In the genomic region with DNA sequence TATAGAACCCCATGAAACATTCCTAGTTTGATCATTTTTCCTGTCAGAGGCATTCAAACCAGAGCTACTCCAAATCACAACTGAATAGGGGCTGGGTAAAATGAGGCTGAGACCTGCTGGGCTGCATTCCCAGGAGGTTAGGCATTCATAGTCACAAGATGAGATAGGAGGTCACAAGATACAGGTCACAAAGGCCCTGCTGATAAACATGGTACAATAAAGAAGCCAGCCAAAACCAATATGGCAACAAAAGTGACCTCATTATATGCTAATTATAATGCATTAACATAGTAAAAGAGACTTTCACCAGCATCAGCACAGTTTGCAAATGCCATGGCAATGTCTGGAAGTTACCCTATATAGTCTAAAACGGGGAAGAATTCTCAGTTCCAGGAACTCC, we compare ENCODE assay signal across 14 cellular contexts. TPM values are rescaled to one million over a fixed set of nuclear protein-coding genes. Genes with fewer than 3 reads are reported as not detected.
"Had no signal": no experiment of that assay in that cellular context is flagged by ENCODE, and none has a peak within 500 bp of the region (broad histone marks: within the 10 kb centered on the region; RNA-seq: fewer than 3 reads in every experiment).

No MANE protein-coding gene starts in this region.

- H3K4me1 Mint-ChIP-seq: activated CD4-positive, alpha-beta memory T cell treated with anti-CD3 and anti-CD28 coated beads, Interleukin-2, amount 10 ng/mL, durations not matched to agents 7 days and 5 days; activated CD4-positive, alpha-beta T cell treated with anti-CD3 and anti-CD28 coated beads for 36 hours; activated naive CD8-positive, alpha-beta T cell treated with anti-CD3 and anti-CD28 coated beads, Interleukin-2, amount 10 ng/mL, durations not matched to agents 7 days and 5 days had no signal

- DNase-seq: activated CD4-positive, alpha-beta memory T cell treated with anti-CD3 and anti-CD28 coated beads, Interleukin-2, amount 10 ng/mL, durations not matched to agents 7 days and 5 days; activated CD4-positive, alpha-beta T cell treated with anti-CD3 and anti-CD28 coated beads for 36 hours; activated gamma-delta T cell treated with Interleukin-2 at 50 U/mL for 16 hours; activated naive CD8-positive, alpha-beta T cell treated with anti-CD3 and anti-CD28 coated beads, Interleukin-2, amount 10 ng/mL, durations not matched to agents 7 days and 5 days; activated T-cell treated with anti-CD3 and anti-CD28 coated beads, Interleukin-2, amount 50 U/mL, for 48 hours; aorta; esophagus squamous epithelium; foreskin fibroblast; head of caudate nucleus; stimulated activated CD4-positive, alpha-beta T cell treated with anti-CD3 and anti-CD28 coated beads, Interleukin-4, amount 100 ng/mL, for 4 hours; stomach; T-helper 9 cell had no signal

- H3K4me3 ChIP-seq: esophagus squamous epithelium, stomach, thoracic aorta, vagina had no signal

- H3K9me3 ChIP-seq: esophagus squamous epithelium, stomach, thoracic aorta, vagina had no signal

- H3K27ac Mint-ChIP-seq: activated CD4-positive, alpha-beta memory T cell treated with anti-CD3 and anti-CD28 coated beads, Interleukin-2, amount 10 ng/mL, durations not matched to agents 7 days and 5 days; activated CD4-positive, alpha-beta T cell treated with anti-CD3 and anti-CD28 coated beads for 36 hours; activated naive CD8-positive, alpha-beta T cell treated with anti-CD3 and anti-CD28 coated beads, Interleukin-2, amount 10 ng/mL, durations not matched to agents 7 days and 5 days had no signal

- H3K4me3 Mint-ChIP-seq: activated CD4-positive, alpha-beta memory T cell treated with anti-CD3 and anti-CD28 coated beads, Interleukin-2, amount 10 ng/mL, durations not matched to agents 7 days and 5 days; activated CD4-positive, alpha-beta T cell treated with anti-CD3 and anti-CD28 coated beads for 36 hours; activated naive CD8-positive, alpha-beta T cell treated with anti-CD3 and anti-CD28 coated beads, Interleukin-2, amount 10 ng/mL, durations not matched to agents 7 days and 5 days had no signal

- H3K36me3 Mint-ChIP-seq: activated naive CD8-positive, alpha-beta T cell treated with anti-CD3 and anti-CD28 coated beads, Interleukin-2, amount 10 ng/mL, durations not matched to agents 7 days and 5 days had no signal

- H3K9me3 Mint-ChIP-seq: activated naive CD8-positive, alpha-beta T cell treated with anti-CD3 and anti-CD28 coated beads, Interleukin-2, amount 10 ng/mL, durations not matched to agents 7 days and 5 days had no signal

- H3K27ac ChIP-seq: esophagus squamous epithelium, stomach, thoracic aorta, vagina had no signal

- H3K27me3 ChIP-seq: esophagus squamous epithelium, stomach, vagina had no signal

- H3K36me3 ChIP-seq: esophagus squamous epithelium, stomach, thoracic aorta, vagina had no signal

- H3K27me3 Mint-ChIP-seq: activated CD4-positive, alpha-beta memory T cell treated with anti-CD3 and anti-CD28 coated beads, Interleukin-2, amount 10 ng/mL, durations not matched to agents 7 days and 5 days; activated CD4-positive, alpha-beta T cell treated with anti-CD3 and anti-CD28 coated beads for 36 hours; activated naive CD8-positive, alpha-beta T cell treated with anti-CD3 and anti-CD28 coated beads, Interleukin-2, amount 10 ng/mL, durations not matched to agents 7 days and 5 days had no signal

- ATAC-seq: activated CD4-positive, alpha-beta T cell treated with anti-CD3 and anti-CD28 coated beads for 36 hours had no signal

- H3K4me1 ChIP-seq: esophagus squamous epithelium, stomach, vagina had no signal

RNA-seq across cellular contexts. Expression of a gene that starts 37.4 kb away (rescaled TPM):
- total RNA-seq: activated naive CD8-positive, alpha-beta T cell treated with anti-CD3 and anti-CD28 coated beads, Interleukin-2, amount 10 ng/mL, durations not matched to agents 7 days and 5 days had no signal
